Comparison of ENCODE assay signal across 10 cellular contexts in genomic region chr6:47633141-47633540, GRCh38.
DNase-seq lines count a peak whose midpoint lies in the region; ATAC-seq and TF ChIP-seq lines count a peak whose summit lies in the region.
"Had no signal": no experiment of that assay in that cellular context is flagged by ENCODE, and none has a peak within 500 bp of the region (broad histone marks: within the 10 kb centered on the region; RNA-seq: fewer than 3 reads in every experiment).

No MANE protein-coding gene starts in this region.

- no peak for ATAC-seq in sciatic nerve

- BruUV-seq in A673 (replicated peaks; lab: Mats Ljungman, UMichigan) = no TSS peak

- POLR2A ChIA-PET in A673 (lab: Charles Lee; ENCODE audit: low non-redundant PET) = no interaction called here

- H3K4me3 ChIP-seq in A673 (ENCODE audit: low read depth, low read length, poor library complexity, severe bottlenecking) = no peak overlapping the region

- H3K27ac ChIP-seq in A673 (ENCODE audit: low read depth, low read length, poor library complexity, severe bottlenecking) = no peak overlapping the region

- DNase-seq in A673 (ENCODE audit: low spot score) (peak; percentile 53), G401 (ENCODE audit: low spot score) (peak; percentile 36), RPMI7951 (ENCODE audit: low read depth) (peak; percentile 43), fibroblast of gingiva (ENCODE audit: low read depth) (peak; percentile 80), sciatic nerve (ENCODE audit: low spot score) (no peak), NCI-H1092 treated with DMSO at 0.1 percent for 48 hours (lab: John Stamatoyannopoulos, UW) (no peak), HuH-7.5 (ENCODE audit: low spot score) (no peak), hippocampal formation (lab: John Stamatoyannopoulos, UW) (no peak)
- DNase-seq: C1 segment of cervical spinal cord, Kasumi-1 had no signal

- H3K9me3 ChIP-seq in A673 (ENCODE audit: low read depth, low read length, poor library complexity, severe bottlenecking) = no peaks in the 10 kb centered on the region

- CTCF ChIA-PET in A673 (lab: Charles Lee) = no interaction called here

- peak; percentile 34; the same call in 1 of the 2 replicates for TF ChIP-seq CTCF in A673 (conservative IDR thresholded peaks at IDR 0.05; ENCODE audit: low read depth, low read length)

- no peaks in the 10 kb centered on the region for H3K36me3 ChIP-seq in A673 (ENCODE audit: insufficient read depth, low read length, poor library complexity, severe bottlenecking)

- in situ Hi-C loops in G401 (cut with HindIII; ENCODE audit: low sequenced_read_pairs) = no loop called here

- intact Hi-C loops in A673 (cut with micrococcal nuclease; ENCODE audit: unreplicated experiment) = no loop called here
- intact Hi-C loops in sciatic nerve (cut with DNase I) = no loop called here

- H3K4me1 ChIP-seq in A673 (ENCODE audit: insufficient read depth, low read length, poor library complexity, severe bottlenecking) = peaks cover 14% of the 10 kb centered on the region

- no peaks in the 10 kb centered on the region for H3K27me3 ChIP-seq in A673 (replicated peaks; ENCODE audit: insufficient read depth, low read depth, low read length, poor library complexity)

Comparison
In these comparisons a context has a peak if more than half of its experiments do, and no peak if none do; other contexts are left out.
1. DNase-seq: peak in A673 (single experiment), G401 (single experiment), RPMI7951 (single experiment) and fibroblast of gingiva (single experiment); none in sciatic nerve (single experiment), NCI-H1092 treated with DMSO at 0.1 percent for 48 hours (single experiment), HuH-7.5 (single experiment) and hippocampal formation (0 of 2).